In genomic region chr9:92501671-92502393, GRCh38 we compare ENCODE assay signal across 8 cellular contexts. TPM values are rescaled to one million over a fixed set of nuclear protein-coding genes. Genes with fewer than 3 reads are reported as not detected.
DNase-seq lines count a peak whose midpoint lies in the region; ATAC-seq, FAIRE-seq and TF ChIP-seq lines count a peak whose summit lies in the region.
"Had no signal": no experiment of that assay in that cellular context is flagged by ENCODE, and none has a peak within 500 bp of the region (broad histone marks: within the 10 kb centered on the region; RNA-seq: fewer than 3 reads in every experiment).

No MANE protein-coding gene starts in this region.

- H3K27ac Mint-ChIP-seq in activated CD8-positive, alpha-beta T cell treated with anti-CD3 and anti-CD28 coated beads for 36 hours: no peak overlapping the region
- H3K27ac Mint-ChIP-seq: activated B cell treated with CpG ODN at 0.5 μM for 24 hours had no signal

- DNase-seq in ELF-1 (ENCODE audit: low read depth, low spot score) (peak; percentile 51), HEK293T (ENCODE audit: extremely low spot score) (peak; percentile 58), iPS DF 6.9 (ENCODE audit: low read depth, low spot score) (peak; percentile 29), urothelium cell line (ENCODE audit: low spot score) (peak; percentile 21)
- DNase-seq in activated CD8-positive, alpha-beta T cell treated with anti-CD3 and anti-CD28 coated beads for 36 hours: peak; percentile 22
- DNase-seq: activated B cell treated with CpG ODN at 0.5 μM for 24 hours had no signal

- H3K36me3 ChIP-seq in iPS DF 6.9 (ENCODE audit: control insufficient read depth, insufficient read depth, low read length): no peaks in the 10 kb centered on the region

- TF ChIP-seq CTCF in activated CD8-positive, alpha-beta T cell treated with anti-CD3 and anti-CD28 coated beads for 36 hours (IDR thresholded peaks at IDR 0.05): peak; percentile 32

- no peaks in the 10 kb centered on the region for H3K36me3 Mint-ChIP-seq in activated CD8-positive, alpha-beta T cell treated with anti-CD3 and anti-CD28 coated beads for 36 hours (ENCODE audit: low read depth)

- H3K4me3 ChIP-seq in iPS DF 6.9 (ENCODE audit: low read length): no peak overlapping the region

- H3K27me3 ChIP-seq in iPS DF 6.9 (ENCODE audit: control insufficient read depth, insufficient read depth, low read length): no peaks in the 10 kb centered on the region

- POLR2A ChIA-PET in HEK293T (lab: Yijun Ruan, JAX): no interaction called here
- POLR2A ChIA-PET in activated CD8-positive, alpha-beta T cell treated with anti-CD3 and anti-CD28 coated beads for 36 hours (lab: Charles Lee): no interaction called here

- no peaks in the 10 kb centered on the region for H3K4me1 Mint-ChIP-seq in activated CD8-positive, alpha-beta T cell treated with anti-CD3 and anti-CD28 coated beads for 36 hours (ENCODE audit: low read depth)
- H3K4me1 Mint-ChIP-seq: activated B cell treated with CpG ODN at 0.5 μM for 24 hours had no signal

- intact Hi-C loops in activated CD8-positive, alpha-beta T cell treated with anti-CD3 and anti-CD28 coated beads for 36 hours (cut with micrococcal nuclease): no loop called here

- peaks cover 2% of the 10 kb centered on the region; the same call in 1 of the 2 replicates for H3K4me1 ChIP-seq in iPS DF 6.9 (ENCODE audit: control insufficient read depth, insufficient read depth, low read length)

- peak; percentile 65 for ATAC-seq in activated CD8-positive, alpha-beta T cell treated with anti-CD3 and anti-CD28 coated beads for 36 hours
- ATAC-seq in HG03280 (IDR thresholded peaks at IDR 0.05; ENCODE audit: unreplicated experiment) (no peak), GM18505 (IDR thresholded peaks at IDR 0.05; ENCODE audit: unreplicated experiment) (no peak)

- no peaks in the 10 kb centered on the region for H3K27me3 Mint-ChIP-seq in activated CD8-positive, alpha-beta T cell treated with anti-CD3 and anti-CD28 coated beads for 36 hours
- H3K27me3 Mint-ChIP-seq: activated B cell treated with CpG ODN at 0.5 μM for 24 hours had no signal

- WGBS in iPS DF 6.9 (ENCODE audit: insufficient coverage, insufficient read length): no CpG with 5 or more reads among the region's 5 CpGs

- CTCF ChIA-PET in HEK293T (lab: Yijun Ruan, JAX): no interaction called here
- CTCF ChIA-PET in activated CD8-positive, alpha-beta T cell treated with anti-CD3 and anti-CD28 coated beads for 36 hours (lab: Charles Lee): interaction anchor here (1.0 kb wide), 1 partner anchor 15 kb away, joined by 3 read pairs; no protein-coding TSS in a partner anchor

- FAIRE-seq in urothelium cell line (lab: Jason Lieb, UNC): no peak

- H3K4me3 Mint-ChIP-seq in activated CD8-positive, alpha-beta T cell treated with anti-CD3 and anti-CD28 coated beads for 36 hours: no peak overlapping the region
- H3K4me3 Mint-ChIP-seq: activated B cell treated with CpG ODN at 0.5 μM for 24 hours had no signal

- no peaks in the 10 kb centered on the region for H3K9me3 Mint-ChIP-seq in activated CD8-positive, alpha-beta T cell treated with anti-CD3 and anti-CD28 coated beads for 36 hours
- H3K9me3 Mint-ChIP-seq: activated B cell treated with CpG ODN at 0.5 μM for 24 hours had no signal

- H3K27ac ChIP-seq in iPS DF 6.9 (ENCODE audit: low read length): no peak overlapping the region

- H3K9me3 ChIP-seq in iPS DF 6.9 (ENCODE audit: control insufficient read depth, insufficient read depth, low read length): no peaks in the 10 kb centered on the region

- no peak for TF ChIP-seq POLR2A in GM18505 (IDR thresholded peaks at IDR 0.05; ENCODE audit: borderline replicate concordance, extremely low read depth, insufficient read depth, insufficient read length)

TF ChIP-seq in HEK293T, 16 proteins besides CTCF, POLR2A, EP300 and RAD21:
- TF ChIP-seq ELF4 (IDR thresholded peaks at IDR 0.05) (no peak), TARDBP (IDR thresholded peaks at IDR 0.05) (no peak), LEF1 (IDR thresholded peaks at IDR 0.05; ENCODE audit: borderline replicate concordance) (no peak), FOXK2 (IDR thresholded peaks at IDR 0.05) (no peak), SP1 (IDR thresholded peaks at IDR 0.05) (no peak), PKNOX1 (IDR thresholded peaks at IDR 0.05) (no peak; the same call in 1 of the 2 replicates), L3MBTL2 (conservative IDR thresholded peaks at IDR 0.05) (no peak), NFRKB (IDR thresholded peaks at IDR 0.05) (no peak)

RNA-seq across cellular contexts. Expression of gene ASPN, which starts 19.5 kb away (rescaled TPM):
- not detected for total RNA-seq in activated CD8-positive, alpha-beta T cell treated with anti-CD3 and anti-CD28 coated beads for 36 hours
- total RNA-seq: activated B cell treated with CpG ODN at 0.5 μM for 24 hours had no signal

RNA-seq across cellular contexts. Expression of gene ECM2, which starts 34.0 kb away (rescaled TPM):
- not detected for total RNA-seq in activated CD8-positive, alpha-beta T cell treated with anti-CD3 and anti-CD28 coated beads for 36 hours
- total RNA-seq: activated B cell treated with CpG ODN at 0.5 μM for 24 hours had no signal
